8 cellular contexts compared by ENCODE assay signal in the genomic region with DNA sequence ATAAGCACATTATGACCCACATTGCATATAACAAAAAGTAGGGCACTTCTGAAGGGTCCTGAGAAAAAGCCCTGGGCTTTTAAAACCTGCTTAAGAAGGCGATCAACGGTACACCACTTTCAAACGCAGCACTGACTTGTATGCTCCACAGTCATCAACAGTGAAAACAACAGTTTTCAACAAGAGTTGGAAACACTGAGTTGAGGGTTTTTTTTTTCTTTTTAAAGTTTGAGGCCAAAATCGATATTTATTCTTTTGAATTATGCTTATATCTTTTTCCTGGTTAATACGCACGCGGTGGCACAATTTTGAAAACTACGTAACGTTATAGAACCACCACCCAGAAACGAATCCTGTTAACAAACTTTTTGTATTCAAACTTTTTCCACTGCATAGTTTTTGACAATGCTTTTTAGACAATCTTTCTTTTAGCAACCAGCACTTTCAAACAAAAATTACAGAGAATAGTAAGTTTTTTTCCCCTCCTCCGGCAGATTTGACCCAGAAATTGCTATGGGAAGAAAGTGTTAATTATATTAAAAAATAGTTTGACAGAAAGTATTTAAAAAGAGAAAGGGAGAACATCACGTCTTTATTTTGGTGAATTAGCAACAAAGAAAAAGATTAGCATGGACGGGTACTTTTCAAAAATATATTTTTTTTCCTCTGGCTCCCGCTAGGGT.
A peak's percentile ranks its signal among the peaks of the same experiment; 100 is the strongest.
DNase-seq lines count a peak whose midpoint lies in the region; ATAC-seq and TF ChIP-seq lines count a peak whose summit lies in the region.

No MANE protein-coding gene starts in this region.

- no peaks in the 10 kb centered on the region for H3K9me2 ChIP-seq in SU-DHL-6 (replicated peaks; ENCODE audit: insufficient read depth, low read length)

- peaks cover 3% of the 10 kb centered on the region; the same call in 1 of the 2 replicates for H4K20me1 ChIP-seq in SU-DHL-6 (ENCODE audit: low read depth, low read length)

- H3K27me3 ChIP-seq in SU-DHL-6 (ENCODE audit: low read length), result no peaks in the 10 kb centered on the region
- H3K27me3 ChIP-seq in rectal smooth muscle tissue (ENCODE audit: control insufficient read depth, insufficient read depth, low read length), result no peaks in the 10 kb centered on the region

- peak overlapping the region; percentile 100 for H3K4me2 ChIP-seq in SU-DHL-6 (ENCODE audit: low read depth, low read length, poor library complexity, severe bottlenecking)

- peak overlapping the region; percentile 92 for H3K4me3 ChIP-seq in GM12865 (ENCODE audit: low read depth, low read length)
- peak overlapping the region; percentile 78 for H3K4me3 ChIP-seq in SU-DHL-6 (ENCODE audit: insufficient read depth, low read length, poor library complexity, severe bottlenecking)
- peak overlapping the region; percentile 70 for H3K4me3 ChIP-seq in fibroblast of pulmonary artery (replicated peaks; ENCODE audit: low read depth, low read length)
- H3K4me3 ChIP-seq in rectal smooth muscle tissue (ENCODE audit: low read length), result peak overlapping the region; percentile 71

- H3K9me3 ChIP-seq in SU-DHL-6 (ENCODE audit: insufficient read depth, low read length), result no peaks in the 10 kb centered on the region

- H3F3A ChIP-seq in SU-DHL-6 (ENCODE audit: insufficient read depth), result peaks cover 25% of the 10 kb centered on the region

- peaks cover 35% of the 10 kb centered on the region for H3K79me2 ChIP-seq in SU-DHL-6 (ENCODE audit: insufficient read depth, low read length)

- ATAC-seq in HG02840 (IDR thresholded peaks at IDR 0.05; ENCODE audit: low FRiP score, unreplicated experiment) (no peak), HG02870 (IDR thresholded peaks at IDR 0.05; ENCODE audit: unreplicated experiment) (no peak)

- peaks cover 20% of the 10 kb centered on the region for H3K4me1 ChIP-seq in rectal smooth muscle tissue (ENCODE audit: control insufficient read depth, insufficient read depth, low read length)

- H3K36me3 ChIP-seq in SU-DHL-6 (ENCODE audit: low read length) (no peaks in the 10 kb centered on the region), rectal smooth muscle tissue (ENCODE audit: control insufficient read depth, insufficient read depth, low read length) (no peaks in the 10 kb centered on the region)

- peak; percentile 38 for DNase-seq in GM12865 (ENCODE audit: low read depth)
- DNase-seq in fibroblast of pulmonary artery (ENCODE audit: low read depth), result no peak
- DNase-seq in DMS114 treated with DMSO at 0.1 percent for 48 hours (lab: John Stamatoyannopoulos, UW; ENCODE audit: unreplicated experiment), result no peak
- no peak for DNase-seq in NCI-H2107 treated with DMSO at 0.1 percent for 48 hours (lab: John Stamatoyannopoulos, UW; ENCODE audit: unreplicated experiment)

- no peak for TF ChIP-seq CTCF in GM12865 (IDR thresholded peaks at IDR 0.05; ENCODE audit: insufficient read depth, low read depth, low read length, missing control alignments)
- no peak for TF ChIP-seq CTCF in SU-DHL-6 (IDR thresholded peaks at IDR 0.05; ENCODE audit: insufficient read depth, low read length, poor library complexity, severe bottlenecking)
- no peak for TF ChIP-seq CTCF in fibroblast of pulmonary artery (IDR thresholded peaks at IDR 0.05; ENCODE audit: low read length, missing control alignments)

- peak overlapping the region; percentile 76 for H3K9ac ChIP-seq in SU-DHL-6 (ENCODE audit: low read length)
- no peak overlapping the region for H3K9ac ChIP-seq in rectal smooth muscle tissue (ENCODE audit: low read length)

- H3K27ac ChIP-seq in SU-DHL-6 (ENCODE audit: low read depth, low read length), result peak overlapping the region; percentile 97
- H3K27ac ChIP-seq in rectal smooth muscle tissue (ENCODE audit: low read depth, low read length), result peak overlapping the region; percentile 92

- peak overlapping the region; percentile 76 for H2AFZ ChIP-seq in SU-DHL-6 (ENCODE audit: low read depth, low read length, severe bottlenecking)
